20 cellular contexts compared by ENCODE assay signal in the genomic region with DNA sequence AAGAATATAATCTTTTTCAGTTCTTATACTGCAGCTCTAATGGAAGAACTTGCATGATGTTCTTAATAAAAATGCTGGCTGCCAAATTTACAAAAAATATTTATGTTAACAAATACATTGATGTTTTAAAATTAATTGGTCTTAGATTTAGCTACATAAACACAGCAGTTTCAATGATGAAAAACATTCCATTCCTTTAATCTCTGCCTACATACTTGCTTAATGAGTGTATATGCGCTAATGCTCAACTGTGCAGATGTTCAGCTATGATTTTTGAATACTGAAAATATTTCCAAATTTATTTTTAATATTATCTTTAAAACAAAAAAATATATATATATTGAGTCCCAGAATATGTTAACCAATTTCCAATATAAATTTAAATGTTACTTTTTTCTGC.
"Had no signal": no experiment of that assay in that cellular context is flagged by ENCODE, and none has a peak within 500 bp of the region (broad histone marks: within the 10 kb centered on the region; RNA-seq: fewer than 3 reads in every experiment).

No MANE protein-coding gene starts in this region.

- H3K4me1 Mint-ChIP-seq: memory B cell, naive B cell had no signal

- H3K4me1 ChIP-seq: esophagus squamous epithelium, prostate gland, right atrium auricular region, transverse colon had no signal

- H3K36me3 Mint-ChIP-seq: activated CD4-positive, alpha-beta memory T cell treated with anti-CD3 and anti-CD28 coated beads for 36 hours; memory B cell; naive B cell; neural progenitor cell; WTC11 had no signal

- H3K27ac ChIP-seq: esophagus squamous epithelium, prostate gland, right atrium auricular region, transverse colon, vagina had no signal

- DNase-seq: activated CD4-positive, alpha-beta memory T cell treated with anti-CD3 and anti-CD28 coated beads for 36 hours; activated CD4-positive, alpha-beta T cell treated with anti-CD3 and anti-CD28 coated beads for 4 hours; activated naive CD4-positive, alpha-beta T cell treated with anti-CD3 and anti-CD28 coated beads, Interleukin-2, amount 50 U/mL, for 16 hours; activated T-cell treated with anti-CD3 and anti-CD28 coated beads, Interleukin-2, amount 50 U/mL, for 4 hours; cerebellar nuclear complex; effector CD4-positive, alpha-beta T cell; esophagus squamous epithelium; foreskin melanocyte; kidney glomerular epithelial cell; mucosa of descending colon; naive B cell; SW 1271; transverse colon had no signal

- H3K9me3 ChIP-seq: esophagus squamous epithelium, mucosa of descending colon, prostate gland, right atrium auricular region, transverse colon, vagina had no signal

- H3K4me2 ChIP-seq: neural progenitor cell had no signal

- H3K27me3 Mint-ChIP-seq: activated CD4-positive, alpha-beta memory T cell treated with anti-CD3 and anti-CD28 coated beads for 36 hours; memory B cell; naive B cell; stimulated activated naive CD8-positive, alpha-beta T cell treated with anti-CD3 and anti-CD28 coated beads, Interleukin-15, Interleukin-2, amounts not matched to agents 100 ng/mL and 50 ng/mL, for 24 hours had no signal

- H3K27me3 ChIP-seq: esophagus squamous epithelium, neural progenitor cell, right atrium auricular region, transverse colon, vagina had no signal

- H3K4me3 Mint-ChIP-seq: activated CD4-positive, alpha-beta memory T cell treated with anti-CD3 and anti-CD28 coated beads for 36 hours; activated T-cell treated with anti-CD3 and anti-CD28 coated beads, Interleukin-2, amount 50 U/mL, for 4 hours; memory B cell; naive B cell; neural progenitor cell; stimulated activated naive CD8-positive, alpha-beta T cell treated with anti-CD3 and anti-CD28 coated beads, Interleukin-15, Interleukin-2, amounts not matched to agents 100 ng/mL and 50 ng/mL, for 24 hours; WTC11 had no signal

- H3K9me3 Mint-ChIP-seq: neural progenitor cell; stimulated activated naive CD8-positive, alpha-beta T cell treated with anti-CD3 and anti-CD28 coated beads, Interleukin-15, Interleukin-2, amounts not matched to agents 100 ng/mL and 50 ng/mL, for 24 hours; WTC11 had no signal

- H3K4me3 ChIP-seq: esophagus squamous epithelium, mucosa of descending colon, neural progenitor cell, prostate gland, right atrium auricular region, transverse colon, vagina had no signal

- H3K9ac ChIP-seq: neural progenitor cell had no signal

- H3K27ac Mint-ChIP-seq: activated CD4-positive, alpha-beta memory T cell treated with anti-CD3 and anti-CD28 coated beads for 36 hours; memory B cell; naive B cell; neural progenitor cell; stimulated activated naive CD8-positive, alpha-beta T cell treated with anti-CD3 and anti-CD28 coated beads, Interleukin-15, Interleukin-2, amounts not matched to agents 100 ng/mL and 50 ng/mL, for 24 hours; WTC11 had no signal

- ATAC-seq: activated T-cell treated with anti-CD3 and anti-CD28 coated beads, Interleukin-2, amount 50 U/mL, for 4 hours; mucosa of descending colon; WTC11 had no signal

- H2AFZ ChIP-seq: neural progenitor cell had no signal

- H3K36me3 ChIP-seq: esophagus squamous epithelium, neural progenitor cell, prostate gland, right atrium auricular region, transverse colon, vagina had no signal
